2 cellular contexts compared by ENCODE assay signal in the genomic region with DNA sequence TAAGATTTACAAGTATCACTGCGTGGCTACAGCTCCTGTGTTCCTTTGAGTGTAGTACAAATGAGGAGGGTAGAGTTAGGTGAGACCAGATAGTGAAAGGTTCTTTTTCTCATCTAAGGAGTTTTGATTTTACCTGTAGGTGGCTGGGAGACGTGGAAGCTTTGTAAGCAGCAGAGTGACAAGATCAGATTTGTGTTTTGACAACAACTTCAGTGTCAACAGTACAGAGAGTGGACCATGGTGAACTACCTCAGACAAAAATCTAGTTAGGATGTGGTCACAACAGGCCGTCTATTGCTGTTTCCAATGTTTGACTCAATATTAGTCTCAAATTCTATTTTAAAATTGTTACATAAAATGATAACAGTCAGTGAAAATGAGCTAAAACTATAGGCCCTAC.
TF ChIP-seq lines count a peak whose summit lies in the region.

No MANE protein-coding gene starts in this region.

TF ChIP-seq in GM23338, 12 proteins besides CTCF, POLR2A, EP300 and RAD21:
- TF ChIP-seq REST (IDR thresholded peaks at IDR 0.05; ENCODE audit: unreplicated experiment) (no peak), EZH2phosphoT487 (IDR thresholded peaks at IDR 0.05; ENCODE audit: unreplicated experiment) (no peak), EZH2 (IDR thresholded peaks at IDR 0.05; ENCODE audit: low read depth, unreplicated experiment) (no peak), NANOG (IDR thresholded peaks at IDR 0.05; ENCODE audit: borderline replicate concordance) (no peak), CREB1 (CRISPR knock-in tag; IDR thresholded peaks at IDR 0.05; ENCODE audit: low read depth) (no peak), POLR2AphosphoS5 (IDR thresholded peaks at IDR 0.05; ENCODE audit: low read depth) (no peak), JUNB (IDR thresholded peaks at IDR 0.05; ENCODE audit: unreplicated experiment) (no peak), ETS1 (IDR thresholded peaks at IDR 0.05) (no peak), STAT1 (IDR thresholded peaks at IDR 0.05; ENCODE audit: unreplicated experiment) (no peak)
- TF ChIP-seq, protein P1, sequence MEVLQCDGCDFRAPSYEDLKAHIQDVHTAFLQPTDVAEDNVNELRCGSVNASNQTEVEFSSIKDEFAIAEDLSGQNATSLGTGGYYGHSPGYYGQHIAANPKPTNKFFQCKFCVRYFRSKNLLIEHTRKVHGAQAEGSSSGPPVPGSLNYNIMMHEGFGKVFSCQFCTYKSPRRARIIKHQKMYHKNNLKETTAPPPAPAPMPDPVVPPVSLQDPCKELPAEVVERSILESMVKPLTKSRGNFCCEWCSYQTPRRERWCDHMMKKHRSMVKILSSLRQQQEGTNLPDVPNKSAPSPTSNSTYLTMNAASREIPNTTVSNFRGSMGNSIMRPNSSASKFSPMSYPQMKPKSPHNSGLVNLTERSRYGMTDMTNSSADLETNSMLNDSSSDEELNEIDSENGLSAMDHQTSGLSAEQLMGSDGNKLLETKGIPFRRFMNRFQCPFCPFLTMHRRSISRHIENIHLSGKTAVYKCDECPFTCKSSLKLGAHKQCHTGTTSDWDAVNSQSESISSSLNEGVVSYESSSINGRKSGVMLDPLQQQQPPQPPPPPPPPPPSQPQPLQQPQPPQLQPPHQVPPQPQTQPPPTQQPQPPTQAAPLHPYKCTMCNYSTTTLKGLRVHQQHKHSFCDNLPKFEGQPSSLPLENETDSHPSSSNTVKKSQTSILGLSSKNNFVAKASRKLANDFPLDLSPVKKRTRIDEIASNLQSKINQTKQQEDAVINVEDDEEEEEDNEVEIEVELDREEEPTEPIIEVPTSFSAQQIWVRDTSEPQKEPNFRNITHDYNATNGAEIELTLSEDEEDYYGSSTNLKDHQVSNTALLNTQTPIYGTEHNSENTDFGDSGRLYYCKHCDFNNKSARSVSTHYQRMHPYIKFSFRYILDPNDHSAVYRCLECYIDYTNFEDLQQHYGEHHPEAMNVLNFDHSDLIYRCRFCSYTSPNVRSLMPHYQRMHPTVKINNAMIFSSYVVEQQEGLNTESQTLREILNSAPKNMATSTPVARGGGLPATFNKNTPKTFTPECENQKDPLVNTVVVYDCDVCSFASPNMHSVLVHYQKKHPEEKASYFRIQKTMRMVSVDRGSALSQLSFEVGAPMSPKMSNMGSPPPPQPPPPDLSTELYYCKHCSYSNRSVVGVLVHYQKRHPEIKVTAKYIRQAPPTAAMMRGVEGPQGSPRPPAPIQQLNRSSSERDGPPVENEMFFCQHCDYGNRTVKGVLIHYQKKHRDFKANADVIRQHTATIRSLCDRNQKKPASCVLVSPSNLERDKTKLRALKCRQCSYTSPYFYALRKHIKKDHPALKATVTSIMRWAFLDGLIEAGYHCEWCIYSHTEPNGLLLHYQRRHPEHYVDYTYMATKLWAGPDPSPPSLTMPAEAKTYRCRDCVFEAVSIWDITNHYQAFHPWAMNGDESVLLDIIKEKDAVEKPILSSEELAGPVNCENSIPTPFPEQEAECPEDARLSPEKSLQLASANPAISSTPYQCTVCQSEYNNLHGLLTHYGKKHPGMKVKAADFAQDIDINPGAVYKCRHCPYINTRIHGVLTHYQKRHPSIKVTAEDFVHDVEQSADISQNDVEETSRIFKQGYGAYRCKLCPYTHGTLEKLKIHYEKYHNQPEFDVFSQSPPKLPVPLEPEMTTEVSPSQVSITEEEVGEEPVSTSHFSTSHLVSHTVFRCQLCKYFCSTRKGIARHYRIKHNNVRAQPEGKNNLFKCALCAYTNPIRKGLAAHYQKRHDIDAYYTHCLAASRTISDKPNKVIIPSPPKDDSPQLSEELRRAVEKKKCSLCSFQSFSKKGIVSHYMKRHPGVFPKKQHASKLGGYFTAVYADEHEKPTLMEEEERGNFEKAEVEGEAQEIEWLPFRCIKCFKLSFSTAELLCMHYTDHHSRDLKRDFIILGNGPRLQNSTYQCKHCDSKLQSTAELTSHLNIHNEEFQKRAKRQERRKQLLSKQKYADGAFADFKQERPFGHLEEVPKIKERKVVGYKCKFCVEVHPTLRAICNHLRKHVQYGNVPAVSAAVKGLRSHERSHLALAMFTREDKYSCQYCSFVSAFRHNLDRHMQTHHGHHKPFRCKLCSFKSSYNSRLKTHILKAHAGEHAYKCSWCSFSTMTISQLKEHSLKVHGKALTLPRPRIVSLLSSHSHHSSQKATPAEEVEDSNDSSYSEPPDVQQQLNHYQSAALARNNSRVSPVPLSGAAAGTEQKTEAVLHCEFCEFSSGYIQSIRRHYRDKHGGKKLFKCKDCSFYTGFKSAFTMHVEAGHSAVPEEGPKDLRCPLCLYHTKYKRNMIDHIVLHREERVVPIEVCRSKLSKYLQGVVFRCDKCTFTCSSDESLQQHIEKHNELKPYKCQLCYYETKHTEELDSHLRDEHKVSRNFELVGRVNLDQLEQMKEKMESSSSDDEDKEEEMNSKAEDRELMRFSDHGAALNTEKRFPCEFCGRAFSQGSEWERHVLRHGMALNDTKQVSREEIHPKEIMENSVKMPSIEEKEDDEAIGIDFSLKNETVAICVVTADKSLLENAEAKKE (CRISPR knock-in tag; IDR thresholded peaks at IDR 0.05) = no peak
TF ChIP-seq in GM23338: peak in this region for 0.

TF ChIP-seq in liver, 16 proteins besides CTCF, POLR2A, EP300 and RAD21 (continued from another document):
- TF ChIP-seq REST (IDR thresholded peaks at IDR 0.05) (no peak), ZBTB33 (IDR thresholded peaks at IDR 0.05) (no peak)
